In genomic region chr4:70704333-70705145, GRCh38 we compare ENCODE assay signal across 8 cellular contexts. TPM values are rescaled to one million over a fixed set of nuclear protein-coding genes. Genes with fewer than 3 reads are reported as not detected.
DNase-seq lines count a peak whose midpoint lies in the region; ATAC-seq, FAIRE-seq and TF ChIP-seq lines count a peak whose summit lies in the region.

No MANE protein-coding gene starts in this region.

- H3K27ac ChIP-seq in A549 (peak overlapping the region; percentile 95 to 98), caudate nucleus (ENCODE audit: low read depth, low read length) (peak overlapping the region; percentile 89), spleen (peak overlapping the region; percentile 88 to 96 (median 94))

- peak; percentile 49 to 73 for DNase-seq in A549 (ENCODE audit: low read depth in 1 of 2, low spot score in 1 of 2)
- DNase-seq in NCI-H2029 treated with DMSO at 0.1 percent for 48 hours (lab: John Stamatoyannopoulos, UW) = peak; percentile 83
- DNase-seq in caudate nucleus (lab: John Stamatoyannopoulos, UW) = peak in 58 of 61 donors; percentile 6 to 82 (median 63)
- DNase-seq in immature natural killer cell = peak; percentile 61 to 64 (median 63)
- peak; percentile 95 for DNase-seq in spleen

- H3K9me3 ChIP-seq in A549 (no peaks in the 10 kb centered on the region), spleen (no peaks in the 10 kb centered on the region)

- peak; percentile 33; the same call in 2 of the 3 replicates for TF ChIP-seq CTCF in A549 (IDR thresholded peaks at IDR 0.05)
- TF ChIP-seq CTCF in WI38 (IDR thresholded peaks at IDR 0.05; ENCODE audit: low read depth, low read length) = no peak
- peak in 9 of 11 experiments; percentile 7 to 68 (median 58) for TF ChIP-seq CTCF in spleen (IDR thresholded peaks at IDR 0.05 in 8 of 11, conservative IDR thresholded peaks at IDR 0.05 in 3 of 11)

- peaks cover 0 to 6% (median 2%) of the 10 kb centered on the region in 3 donors for H3K27me3 Mint-ChIP-seq in immature natural killer cell (ENCODE audit: low read depth in 3 of 3)

- H3K4me2 ChIP-seq in A549 = peak overlapping the region; percentile 87

- TF ChIP-seq RAD21 in A549 (conservative IDR thresholded peaks at IDR 0.05 in 1 of 2, IDR thresholded peaks at IDR 0.05 in 1 of 2) = peak in 1 of 2 experiments; percentile 37; a peak in 2 of 5 replicates

- no peak for TF ChIP-seq EP300 in A549 (IDR thresholded peaks at IDR 0.05)

- ATAC-seq in A549 (peak; percentile 83), GM18508 (IDR thresholded peaks at IDR 0.05; ENCODE audit: insufficient read depth, unreplicated experiment) (peak; percentile 31), HG02970 (IDR thresholded peaks at IDR 0.05; ENCODE audit: low FRiP score, unreplicated experiment) (peak; percentile 55)

- CTCF ChIA-PET in A549 (lab: Yijun Ruan, JAX) = interaction anchor here (0.6 to 3.9 kb wide), 10 partner anchors 10 to 200 kb away, joined by 3 to 15 read pairs (median 4); partner anchors contain the start of gene GRSF1

- H3K4me1 ChIP-seq in A549 = peaks cover 30% of the 10 kb centered on the region
- H3K4me1 ChIP-seq in spleen = peaks cover 18 to 56% (median 32%) of the 10 kb centered on the region in 6 donors

- peak overlapping the region; percentile 87 to 97 (median 92) for H3K27ac Mint-ChIP-seq in immature natural killer cell

- FAIRE-seq in A549 (lab: Jason Lieb, UNC) = no peak

- no peaks in the 10 kb centered on the region for H3K9me3 Mint-ChIP-seq in immature natural killer cell

- H3K4me3 Mint-ChIP-seq in immature natural killer cell = peak overlapping the region; percentile 90 to 97 (median 93)

- intact Hi-C loops in spleen (cut with DNase I; ENCODE audit: low total_unique reads) = loop anchor here (10.0 kb wide), 1 partner anchor 130 kb away; the partner anchor contains the start of gene GRSF1

- H3K4me1 Mint-ChIP-seq in immature natural killer cell = peaks cover 20 to 27% of the 10 kb centered on the region in 2 donors

- POLR2A ChIA-PET in A549 (lab: Yijun Ruan, JAX) = interaction anchor here (0.6 to 3.1 kb wide), 9 partner anchors 9 to 198 kb away, joined by 3 to 12 read pairs (median 4); partner anchors contain the start of genes MOB1B and UTP3

- H3K27me3 ChIP-seq in spleen (replicated peaks in 1 of 7) = no peaks in the 10 kb centered on the region

- H3K36me3 ChIP-seq in spleen = no peaks in the 10 kb centered on the region

- no peaks in the 10 kb centered on the region for H3K36me3 Mint-ChIP-seq in immature natural killer cell

- WGBS in A549 (ENCODE audit: missing lambda C conversion rate) = 0% methylated on average over 32 of the region's 86 CpGs
- 0 to 1% (median 1%) methylated on average over 26 to 86 of the region's 86 CpGs for WGBS in spleen, 5 donors

- H3K4me3 ChIP-seq in A549 (peak overlapping the region; percentile 98), WI38 (ENCODE audit: low read depth, low read length) (peak overlapping the region; percentile 75), spleen (peak overlapping the region; percentile 65 to 96 (median 76))

- TF ChIP-seq POLR2A in A549 (IDR thresholded peaks at IDR 0.05; ENCODE audit: low read length) = peak; percentile 52
- no peak for TF ChIP-seq POLR2A in spleen (IDR thresholded peaks at IDR 0.05)

TF ChIP-seq in A549, 52 proteins besides CTCF, POLR2A, EP300 and RAD21:
- TF ChIP-seq SMC3 (IDR thresholded peaks at IDR 0.05) (0 out of 3 replicates have a peak, but pooled peaks have one; percentile 13), JUN (IDR thresholded peaks at IDR 0.05) (peak; percentile 49 to 51; a peak in 1 of 5 replicates), RNF2 (IDR thresholded peaks at IDR 0.05; ENCODE audit: borderline replicate concordance, low read depth) (no peak), PHF8 (IDR thresholded peaks at IDR 0.05; ENCODE audit: borderline replicate concordance, low read depth) (peak; percentile 31; the same call in 1 of the 2 replicates), CHD4 (IDR thresholded peaks at IDR 0.05; ENCODE audit: borderline replicate concordance) (no peak)

RNA-seq across cellular contexts. Expression of gene UTP3, which starts 16.2 kb away (rescaled TPM):
- polyA plus RNA-seq in A549 (2011; rRNA removed) (19.0 and 24.8 TPM in 2 replicates), A549 (2017; fragmentation: RNase III; extraction: RNeasy Plus Mini Kit Qiagen cat#74134 plus additional on column Dnase treatment) (44.6 to 46.2 TPM (median 45.2 TPM) in 3 replicates), immature natural killer cell (10 to 100 TPM in 1 of 3 donors, 1 to 10 TPM in 2; 6.2 to 17.6 (median 6.4) TPM), spleen (10 to 100 TPM; 37.3 to 51.3 (median 47.3) TPM)
- 15.2 and 19.6 TPM in 2 replicates for polyA plus RNA-seq in A549 (2012; cell fraction: cytosol; rRNA removed)
- polyA plus RNA-seq in A549 (2012; cell fraction: nucleus; rRNA removed) = 9.3 and 9.9 TPM in 2 replicates
- 3.6 and 4.1 TPM in 2 replicates for polyA minus RNA-seq in A549 (2011; rRNA and poly(A)+ RNA removed)
- 10 to 100 TPM; 29.0 to 45.1 (median 37.6) TPM for total RNA-seq in spleen

RNA-seq across cellular contexts. Expression of gene RUFY3, which starts 17.2 kb away (rescaled TPM):
- polyA plus RNA-seq in A549 (2011; rRNA removed) (17.7 and 20.8 TPM in 2 replicates), A549 (2017; fragmentation: RNase III; extraction: RNeasy Plus Mini Kit Qiagen cat#74134 plus additional on column Dnase treatment) (8.1 to 8.7 TPM (median 8.1 TPM) in 3 replicates), immature natural killer cell (10 to 100 TPM in 1 of 3 donors, 1 to 10 TPM in 2; 5.1 to 14.5 (median 8.6) TPM), spleen (10 to 100 TPM; 19.2 to 29.1 (median 23.3) TPM)
- polyA plus RNA-seq in A549 (2012; cell fraction: cytosol; rRNA removed) = 4.0 and 5.1 TPM in 2 replicates
- polyA plus RNA-seq in A549 (2012; cell fraction: nucleus; rRNA removed) = 5.9 and 7.1 TPM in 2 replicates
- 7.4 and 11.2 TPM in 2 replicates for polyA minus RNA-seq in A549 (2011; rRNA and poly(A)+ RNA removed)
- 10 to 100 TPM; 41.6 to 96.8 (median 88.3) TPM for total RNA-seq in spleen

RNA-seq across cellular contexts. Expression of gene JCHAIN, which starts 38.2 kb away (rescaled TPM):
- 0.22 and 0.50 TPM in 2 replicates for polyA plus RNA-seq in A549 (2011; rRNA removed)
- polyA plus RNA-seq in A549 (2012; cell fraction: cytosol; rRNA removed) = not detected in 2 replicates
- polyA plus RNA-seq in A549 (2012; cell fraction: nucleus; rRNA removed) = not detected in 2 replicates
- polyA plus RNA-seq in A549 (2017; fragmentation: RNase III; extraction: RNeasy Plus Mini Kit Qiagen cat#74134 plus additional on column Dnase treatment) = 0.09 to 0.17 TPM (median 0.15 TPM) in 3 replicates
- polyA minus RNA-seq in A549 (2011; rRNA and poly(A)+ RNA removed) = not detected in 2 replicates
- polyA plus RNA-seq in immature natural killer cell = 1 to 10 TPM in 2 of 3 donors, under 1 TPM in 1; 0.76 to 3.3 (median 2.6) TPM
- 1,000 to 10,000 TPM in 1 of 7 donors, 100 to 1,000 TPM in 6; 185 to 1,125 (median 538) TPM for total RNA-seq in spleen
- 100 to 1,000 TPM in 1 of 3 donors, 10 to 100 TPM in 2; 64.8 to 181 (median 96.9) TPM for polyA plus RNA-seq in spleen

Comparison
In these comparisons a context has a peak if more than half of its experiments do, and no peak if none do; other contexts are left out.
1. Peak in every context shown above with its lines: DNase-seq, ATAC-seq, H3K4me3 ChIP-seq and H3K27ac ChIP-seq.
2. ATAC-seq: peak in every context shown above with its lines; median percentile 83 in A549; 55 in HG02970; 31 in GM18508.
3. RNA of gene JCHAIN, which starts 38.2 kb away (polyA plus RNA-seq): 64.8 to 181 TPM in spleen; 0.76 to 3.3 TPM in immature natural killer cell and 0.09 to 0.50 TPM in A549; every median in the first group is over 10 times any median in the second.